Comparison of ENCODE assay signal across 1 cellular context in genomic region chr19:12314553-12314952, GRCh38.
TF ChIP-seq lines count a peak whose summit lies in the region.

No MANE protein-coding gene starts in this region.

TF ChIP-seq in HepG2, 621 proteins besides CTCF, POLR2A, EP300 and RAD21 (continues in another document):
- TF ChIP-seq HDAC6 (IDR thresholded peaks at IDR 0.05; ENCODE audit: low read depth, low read length): no peak
- TF ChIP-seq ZBTB21 (CRISPR knock-in tag; IDR thresholded peaks at IDR 0.05): no peak
- no peak for TF ChIP-seq ZSCAN22 (CRISPR knock-in tag; IDR thresholded peaks at IDR 0.05)
- no peak for TF ChIP-seq SP140L (CRISPR knock-in tag; IDR thresholded peaks at IDR 0.05; ENCODE audit: borderline replicate concordance)
- no peak for TF ChIP-seq YEATS4 (CRISPR knock-in tag; IDR thresholded peaks at IDR 0.05; ENCODE audit: borderline replicate concordance)
- TF ChIP-seq ZFP36 (IDR thresholded peaks at IDR 0.05; ENCODE audit: borderline replicate concordance, low read depth, low read length, partially characterized antibody): no peak
- TF ChIP-seq ASH2L (IDR thresholded peaks at IDR 0.05; ENCODE audit: insufficient read length, low read depth, low read length): peak; percentile 49
- no peak for TF ChIP-seq ZSCAN30 (CRISPR knock-in tag; IDR thresholded peaks at IDR 0.05)
- no peak for TF ChIP-seq PHF5A (CRISPR knock-in tag; IDR thresholded peaks at IDR 0.05; ENCODE audit: low read depth, unreplicated experiment)
- no peak for TF ChIP-seq ETV5 (CRISPR knock-in tag; IDR thresholded peaks at IDR 0.05; ENCODE audit: borderline replicate concordance)
- TF ChIP-seq AKAP8 (CRISPR knock-in tag; IDR thresholded peaks at IDR 0.05): no peak
- TF ChIP-seq ZNF205 (CRISPR knock-in tag; IDR thresholded peaks at IDR 0.05): 0 out of 2 replicates have a peak, but pooled peaks have one; percentile 27
- no peak for TF ChIP-seq ZFP82 (CRISPR knock-in tag; IDR thresholded peaks at IDR 0.05; ENCODE audit: borderline replicate concordance)
- no peak for TF ChIP-seq POGZ (CRISPR knock-in tag; IDR thresholded peaks at IDR 0.05)
- peak; percentile 100 for TF ChIP-seq IRF2 (CRISPR knock-in tag; IDR thresholded peaks at IDR 0.05)
- TF ChIP-seq ZNF333 (CRISPR knock-in tag; IDR thresholded peaks at IDR 0.05; ENCODE audit: borderline replicate concordance): no peak
- peak; percentile 17; the same call in 1 of the 2 replicates for TF ChIP-seq CREM (IDR thresholded peaks at IDR 0.05)
- no peak for TF ChIP-seq CREM (CRISPR knock-in tag; IDR thresholded peaks at IDR 0.05)
- peak; percentile 4; the same call in 1 of the 2 replicates for TF ChIP-seq CEBPB (IDR thresholded peaks at IDR 0.05; ENCODE audit: borderline replicate concordance, low read depth, low read length)
- peak; percentile 13; the same call in 1 of the 2 replicates for TF ChIP-seq THAP11 (CRISPR knock-in tag; IDR thresholded peaks at IDR 0.05)
- no peak for TF ChIP-seq BATF2 (CRISPR knock-in tag; IDR thresholded peaks at IDR 0.05)
- TF ChIP-seq GATAD2A (CRISPR knock-in tag; IDR thresholded peaks at IDR 0.05): peak; percentile 52
- no peak for TF ChIP-seq ZNF34 (CRISPR knock-in tag; IDR thresholded peaks at IDR 0.05; ENCODE audit: borderline replicate concordance)
- TF ChIP-seq ZBTB7A (CRISPR knock-in tag; IDR thresholded peaks at IDR 0.05): no peak
- peak; percentile 68; the same call in 1 of the 2 replicates for TF ChIP-seq KMT2B (CRISPR knock-in tag; IDR thresholded peaks at IDR 0.05)
- no peak for TF ChIP-seq ZNF687 (CRISPR knock-in tag; IDR thresholded peaks at IDR 0.05)
- peak; percentile 46; the same call in 1 of the 2 replicates for TF ChIP-seq POLR2G (IDR thresholded peaks at IDR 0.05; ENCODE audit: low read depth, low read length)
- TF ChIP-seq ARID4A (CRISPR knock-in tag; IDR thresholded peaks at IDR 0.05; ENCODE audit: borderline replicate concordance): peak; percentile 44; the same call in 1 of the 2 replicates
- no peak for TF ChIP-seq TIGD3 (CRISPR knock-in tag; IDR thresholded peaks at IDR 0.05; ENCODE audit: borderline replicate concordance)
- TF ChIP-seq ZNF460 (CRISPR knock-in tag; IDR thresholded peaks at IDR 0.05; ENCODE audit: borderline replicate concordance): no peak
- peak; percentile 64; the same call in 1 of the 2 replicates for TF ChIP-seq KMT2A (CRISPR knock-in tag; IDR thresholded peaks at IDR 0.05)
- no peak for TF ChIP-seq FLYWCH1 (CRISPR knock-in tag; IDR thresholded peaks at IDR 0.05)
- no peak for TF ChIP-seq ZNF710 (CRISPR knock-in tag; IDR thresholded peaks at IDR 0.05; ENCODE audit: borderline replicate concordance)
- TF ChIP-seq SALL1 (CRISPR knock-in tag; IDR thresholded peaks at IDR 0.05): 0 out of 2 replicates have a peak, but pooled peaks have one; percentile 13
- TF ChIP-seq MYC (CRISPR knock-in tag; IDR thresholded peaks at IDR 0.05; ENCODE audit: borderline replicate concordance): no peak
- TF ChIP-seq ATF2 (CRISPR knock-in tag; IDR thresholded peaks at IDR 0.05): no peak
- TF ChIP-seq DZIP1 (CRISPR knock-in tag; IDR thresholded peaks at IDR 0.05): no peak
- TF ChIP-seq TCF7L2 (IDR thresholded peaks at IDR 0.05; ENCODE audit: low read depth, low read length): no peak
- TF ChIP-seq SATB2 (CRISPR knock-in tag; IDR thresholded peaks at IDR 0.05): no peak
- TF ChIP-seq XBP1 (CRISPR knock-in tag; IDR thresholded peaks at IDR 0.05): peak; percentile 47; the same call in 1 of the 2 replicates
- TF ChIP-seq ZNF737 (CRISPR knock-in tag; IDR thresholded peaks at IDR 0.05; ENCODE audit: borderline replicate concordance): no peak
- TF ChIP-seq ZNF691 (CRISPR knock-in tag; IDR thresholded peaks at IDR 0.05; ENCODE audit: borderline replicate concordance, low read depth): no peak
- no peak for TF ChIP-seq SOX6 (IDR thresholded peaks at IDR 0.05)
- peak; percentile 59 for TF ChIP-seq SOX6 (CRISPR knock-in tag; IDR thresholded peaks at IDR 0.05)
- TF ChIP-seq ZNF782 (CRISPR knock-in tag; IDR thresholded peaks at IDR 0.05; ENCODE audit: borderline replicate concordance): no peak
- TF ChIP-seq IRX3 (CRISPR knock-in tag; IDR thresholded peaks at IDR 0.05; ENCODE audit: borderline replicate concordance, low read depth): no peak
- TF ChIP-seq ZNF138 (CRISPR knock-in tag; IDR thresholded peaks at IDR 0.05; ENCODE audit: low read depth): no peak
- no peak for TF ChIP-seq ZNF709 (CRISPR knock-in tag; IDR thresholded peaks at IDR 0.05)
- no peak for TF ChIP-seq WIZ (CRISPR knock-in tag; IDR thresholded peaks at IDR 0.05)
- peak; percentile 92; the same call in 1 of the 2 replicates for TF ChIP-seq IRF1 (CRISPR knock-in tag; IDR thresholded peaks at IDR 0.05; ENCODE audit: low read depth)
- 0 out of 2 replicates have a peak, but pooled peaks have one; percentile 27 for TF ChIP-seq RARA (CRISPR knock-in tag; IDR thresholded peaks at IDR 0.05)
